In genomic region chr7:22860784-22861482, GRCh38 we compare ENCODE assay signal across 8 cellular contexts. TPM values are rescaled to one million over a fixed set of nuclear protein-coding genes. Genes with fewer than 3 reads are reported as not detected.
DNase-seq lines count a peak whose midpoint lies in the region; ATAC-seq and TF ChIP-seq lines count a peak whose summit lies in the region.

No MANE protein-coding gene starts in this region.

- peak in 1 of 3 experiments; percentile 24 for TF ChIP-seq CTCF in ascending aorta (IDR thresholded peaks at IDR 0.05)

- H3K27ac Mint-ChIP-seq in naive B cell = peak overlapping the region in 1 of 6 donors; percentile 36

- H3K4me3 Mint-ChIP-seq in naive B cell = no peak overlapping the region

- no peak overlapping the region for H3K4me3 ChIP-seq in ascending aorta
- H3K4me3 ChIP-seq in effector memory CD4-positive, alpha-beta T cell (ENCODE audit: insufficient read depth, low read depth, low read length, poor library complexity, severe bottlenecking) = no peak overlapping the region

- intact Hi-C loops in ascending aorta (cut with DNase I) = no loop called here

- no peaks in the 10 kb centered on the region for H3K27me3 ChIP-seq in ascending aorta
- no peaks in the 10 kb centered on the region for H3K27me3 ChIP-seq in effector memory CD4-positive, alpha-beta T cell (replicated peaks; ENCODE audit: control insufficient read depth, insufficient read depth, low read length, poor library complexity, severe bottlenecking)

- peaks cover 11 to 50% of the 10 kb centered on the region in 2 donors for H3K4me1 ChIP-seq in ascending aorta
- H3K4me1 ChIP-seq in effector memory CD4-positive, alpha-beta T cell (ENCODE audit: control insufficient read depth, insufficient read depth, low read length, poor library complexity, severe bottlenecking) = no peaks in the 10 kb centered on the region

- peak; percentile 60 for DNase-seq in D341Med (ENCODE audit: low spot score)
- peak; percentile 54 for DNase-seq in LHCN-M2 (ENCODE audit: low read depth)
- DNase-seq in ascending aorta (ENCODE audit: low spot score in 2 of 2) = no peak
- DNase-seq in naive B cell = peak; percentile 2
- DNase-seq in NCI-H1417 (lab: John Stamatoyannopoulos, UW) = no peak
- no peak for DNase-seq in NCI-H345 (lab: John Stamatoyannopoulos, UW)
- DNase-seq in effector memory CD4-positive, alpha-beta T cell = no peak
- DNase-seq in A172 (ENCODE audit: low spot score) = no peak

- peaks cover 7 to 12% of the 10 kb centered on the region in 2 donors for H3K36me3 Mint-ChIP-seq in naive B cell

- peaks cover 0 to 13% of the 10 kb centered on the region in 2 donors for H3K36me3 ChIP-seq in ascending aorta
- H3K36me3 ChIP-seq in effector memory CD4-positive, alpha-beta T cell (ENCODE audit: control insufficient read depth, insufficient read depth, low read length) = peaks cover 4% of the 10 kb centered on the region

- H3K27me3 Mint-ChIP-seq in naive B cell = no peaks in the 10 kb centered on the region

- H3K9me3 Mint-ChIP-seq in naive B cell = no peaks in the 10 kb centered on the region

- H3K4me1 Mint-ChIP-seq in naive B cell = peaks cover 12 to 34% (median 21%) of the 10 kb centered on the region in 3 donors

- ATAC-seq in naive B cell (ENCODE audit: low read depth in 2 of 2) = peak in 1 of 2 donors; percentile 49

- peak overlapping the region; percentile 79 to 84 for H3K27ac ChIP-seq in ascending aorta
- H3K27ac ChIP-seq in effector memory CD4-positive, alpha-beta T cell (ENCODE audit: insufficient read depth, low read length, poor library complexity, severe bottlenecking) = no peak overlapping the region

- H3K9me3 ChIP-seq in ascending aorta = no peaks in the 10 kb centered on the region
- H3K9me3 ChIP-seq in effector memory CD4-positive, alpha-beta T cell (ENCODE audit: control insufficient read depth, low read length) = no peaks in the 10 kb centered on the region

RNA-seq across cellular contexts. Expression of gene TOMM7, which starts 38.3 kb away (rescaled TPM):
- total RNA-seq in LHCN-M2 (2014; rRNA removed) = 80.2 and 85.7 TPM in 2 replicates
- 1,225 TPM for polyA plus RNA-seq in LHCN-M2 (2012)
- total RNA-seq in ascending aorta = 65.1 TPM
- polyA plus RNA-seq in naive B cell (ENCODE audit: low read depth in 6 of 6) = 100 to 1,000 TPM; 175 to 294 (median 276) TPM
- total RNA-seq in A172 (2014; rRNA removed; shearing (Covaris generic)) = 210 and 391 TPM in 2 replicates

Comparison
In these comparisons a context has a peak if more than half of its experiments do, and no peak if none do; other contexts are left out.
1. DNase-seq: peak in D341Med (single experiment), LHCN-M2 (single experiment) and naive B cell (single experiment); none in ascending aorta (0 of 2), NCI-H1417 (0 of 3), NCI-H345 (single experiment), effector memory CD4-positive, alpha-beta T cell (0 of 3) and A172 (single experiment).